In the genomic region with DNA sequence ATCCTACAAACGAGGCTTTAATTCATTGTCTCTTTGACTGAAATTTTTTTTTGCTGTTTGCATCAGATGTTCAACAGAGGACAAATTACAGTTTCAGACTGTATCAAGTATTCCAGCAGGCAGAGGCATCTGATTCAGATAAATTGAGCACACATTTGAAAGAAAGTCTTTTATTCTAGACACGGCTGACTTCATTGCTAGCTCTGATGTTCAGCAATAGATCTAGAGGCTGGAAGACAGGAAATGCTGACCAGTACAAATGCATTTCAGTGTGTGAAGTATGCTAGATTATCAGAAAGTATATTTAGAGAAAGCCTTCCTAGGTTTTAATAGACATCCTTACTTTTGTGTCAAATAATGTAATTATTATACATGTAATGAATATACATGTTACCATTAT, we compare ENCODE assay signal across 26 cellular contexts.
"Had no signal": no experiment of that assay in that cellular context is flagged by ENCODE, and none has a peak within 500 bp of the region (broad histone marks: within the 10 kb centered on the region; RNA-seq: fewer than 3 reads in every experiment).

No MANE protein-coding gene starts in this region.

- H3K4me3 Mint-ChIP-seq: activated T-cell treated with anti-CD3 and anti-CD28 coated beads, Interleukin-2, amount 50 U/mL, for 24 hours; activated T-helper 17 cell treated with anti-CD3 and anti-CD28 coated beads, Interleukin-2, amount 50 U/mL, for 72 hours; brain; dendritic cell treated with granulocyte-macrophage colony-stimulating factor and Interleukin-4, amounts not matched to agents 40 ng/mL and 50 ng/mL, for 4 days; immature natural killer cell; naive thymus-derived CD8-positive, alpha-beta T cell; neural progenitor cell; type B pancreatic cell had no signal

- H3K27me3 Mint-ChIP-seq: activated T-cell treated with anti-CD3 and anti-CD28 coated beads, Interleukin-2, amount 50 U/mL, for 24 hours; activated T-helper 17 cell treated with anti-CD3 and anti-CD28 coated beads, Interleukin-2, amount 50 U/mL, for 72 hours; brain; dendritic cell treated with granulocyte-macrophage colony-stimulating factor and Interleukin-4, amounts not matched to agents 40 ng/mL and 50 ng/mL, for 4 days; naive thymus-derived CD8-positive, alpha-beta T cell; type B pancreatic cell had no signal

- H3K4me1 ChIP-seq: left lung, sigmoid colon, vagina had no signal

- H3K9me3 Mint-ChIP-seq: activated T-helper 17 cell treated with anti-CD3 and anti-CD28 coated beads, Interleukin-2, amount 50 U/mL, for 72 hours; dendritic cell treated with granulocyte-macrophage colony-stimulating factor and Interleukin-4, amounts not matched to agents 40 ng/mL and 50 ng/mL, for 4 days had no signal

- ATAC-seq: activated naive CD4-positive, alpha-beta T cell treated with anti-CD3 and anti-CD28 coated beads, Interleukin-2, amount 50 U/mL, for 72 hours; activated T-helper 17 cell treated with anti-CD3 and anti-CD28 coated beads, Interleukin-2, amount 50 U/mL, for 72 hours; left lung; naive thymus-derived CD8-positive, alpha-beta T cell had no signal

- H3K9me3 ChIP-seq: sigmoid colon, thoracic aorta, vagina had no signal

- H3K36me3 Mint-ChIP-seq: activated naive CD4-positive, alpha-beta T cell treated with anti-CD3 and anti-CD28 coated beads, Interleukin-2, amount 50 U/mL, for 72 hours; brain; immature natural killer cell; naive thymus-derived CD8-positive, alpha-beta T cell; type B pancreatic cell had no signal

- H3K27me3 ChIP-seq: hepatocyte, left lung, neural progenitor cell, sigmoid colon, vagina had no signal

- DNase-seq: activated CD4-positive, alpha-beta T cell treated with anti-CD3 and anti-CD28 coated beads, Interleukin-2, amount 50 U/mL, for 4 hours; activated CD8-positive, alpha-beta memory T cell treated with anti-CD3 and anti-CD28 coated beads for 24 hours; activated CD8-positive, alpha-beta memory T cell treated with anti-CD3 and anti-CD28 coated beads, Interleukin-2, amount 50 U/mL, for 4 hours; activated T-cell treated with anti-CD3 and anti-CD28 coated beads, Interleukin-2, amount 50 U/mL, for 24 hours; aorta; caudate nucleus; effector CD8-positive, alpha-beta T cell; immature natural killer cell; kidney glomerular epithelial cell; left lung; naive thymus-derived CD8-positive, alpha-beta T cell; retina; sigmoid colon; stimulated activated CD4-positive, alpha-beta T cell treated with anti-CD3 and anti-CD28 coated beads, Interleukin-4, amount 100 ng/mL, for 1 hour; stimulated activated naive CD4-positive, alpha-beta T cell had no signal

- H3K36me3 ChIP-seq: left lung, neural progenitor cell, sigmoid colon, thoracic aorta, vagina had no signal

- H3K27ac ChIP-seq: hepatocyte, left lung, neural progenitor cell, sigmoid colon, thoracic aorta, vagina had no signal

- H3K27ac Mint-ChIP-seq: activated naive CD4-positive, alpha-beta T cell treated with anti-CD3 and anti-CD28 coated beads, Interleukin-2, amount 50 U/mL, for 72 hours; activated T-cell treated with anti-CD3 and anti-CD28 coated beads, Interleukin-2, amount 50 U/mL, for 24 hours; activated T-helper 17 cell treated with anti-CD3 and anti-CD28 coated beads, Interleukin-2, amount 50 U/mL, for 72 hours; brain; dendritic cell treated with granulocyte-macrophage colony-stimulating factor and Interleukin-4, amounts not matched to agents 40 ng/mL and 50 ng/mL, for 4 days; immature natural killer cell; naive thymus-derived CD8-positive, alpha-beta T cell; neural progenitor cell; type B pancreatic cell had no signal

- H3K9ac ChIP-seq: neural progenitor cell had no signal

- H3K4me3 ChIP-seq: hepatocyte, left lung, lung, neural progenitor cell, sigmoid colon, smooth muscle cell, thoracic aorta, vagina had no signal

- H3K4me1 Mint-ChIP-seq: activated T-helper 17 cell treated with anti-CD3 and anti-CD28 coated beads, Interleukin-2, amount 50 U/mL, for 72 hours; immature natural killer cell; naive thymus-derived CD8-positive, alpha-beta T cell had no signal
